13 cellular contexts compared by ENCODE assay signal in genomic region chr6:82955841-82956240, GRCh38.
DNase-seq lines count a peak whose midpoint lies in the region; ATAC-seq and TF ChIP-seq lines count a peak whose summit lies in the region.
"Had no signal": no experiment of that assay in that cellular context is flagged by ENCODE, and none has a peak within 500 bp of the region (broad histone marks: within the 10 kb centered on the region; RNA-seq: fewer than 3 reads in every experiment).

No MANE protein-coding gene starts in this region.

- H3F3A ChIP-seq in Loucy (ENCODE audit: low read depth): no peaks in the 10 kb centered on the region; the same call in 1 of the 2 replicates

- H3K36me3 ChIP-seq in BJ (ENCODE audit: control insufficient read depth, insufficient read depth, low read length) (no peaks in the 10 kb centered on the region), Loucy (ENCODE audit: insufficient read depth, low read length) (no peaks in the 10 kb centered on the region), mucosa of descending colon (ENCODE audit: low read depth) (no peaks in the 10 kb centered on the region)
- H3K36me3 ChIP-seq: BLaER1 treated with 17β-estradiol and CSF1 and Interleukin-3, amounts not matched to agents 10 nM and 100 nM had no signal

- H3K4me3 Mint-ChIP-seq in T-helper 2 cell treated with Interferon-gamma antibody and Interleukin-4, amounts not matched to agents 5 μg/mL and 100 μg/mL, for 36 hours: no peak overlapping the region
- H3K4me3 Mint-ChIP-seq: activated CD4-positive, alpha-beta memory T cell treated with anti-CD3 and anti-CD28 coated beads for 36 hours; mesothelial cell of epicardium had no signal

- H3K4me1 Mint-ChIP-seq in T-helper 2 cell treated with Interferon-gamma antibody and Interleukin-4, amounts not matched to agents 5 μg/mL and 100 μg/mL, for 36 hours (ENCODE audit: low read depth): no peaks in the 10 kb centered on the region

- no peak for ATAC-seq in mucosa of descending colon

- no peaks in the 10 kb centered on the region for H4K20me1 ChIP-seq in Loucy (ENCODE audit: insufficient read depth, low read length, poor library complexity, severe bottlenecking)
- H4K20me1 ChIP-seq: BLaER1 treated with 17β-estradiol and CSF1 and Interleukin-3, amounts not matched to agents 10 nM and 100 nM had no signal

- peak overlapping the region; percentile 77 for H3K9ac ChIP-seq in Loucy (ENCODE audit: low read depth, low read length, poor library complexity, severe bottlenecking)
- H3K9ac ChIP-seq: BLaER1 treated with 17β-estradiol and CSF1 and Interleukin-3, amounts not matched to agents 10 nM and 100 nM had no signal

- intact Hi-C loops in mucosa of descending colon (cut with DNase I, micrococcal nuclease): no loop called here

- no peak overlapping the region for H3K27ac Mint-ChIP-seq in T-helper 2 cell treated with Interferon-gamma antibody and Interleukin-4, amounts not matched to agents 5 μg/mL and 100 μg/mL, for 36 hours
- H3K27ac Mint-ChIP-seq: activated CD4-positive, alpha-beta memory T cell treated with anti-CD3 and anti-CD28 coated beads for 36 hours; activated T-helper 2 cell treated with anti-CD3 and anti-CD28 coated beads, Interferon-gamma antibody, Interleukin-2, Interleukin-4, amounts not matched to agents 10 μg/mL and 5 μg/mL and 100 μg/mL, durations not matched to agents 14 hours and 24 hours and 36 hours had no signal

- H3K27me3 ChIP-seq in BJ (ENCODE audit: control insufficient read depth, insufficient read depth, low read length) (no peaks in the 10 kb centered on the region), Loucy (ENCODE audit: insufficient read depth, low read length, poor library complexity, severe bottlenecking) (no peaks in the 10 kb centered on the region)
- H3K27me3 ChIP-seq: BLaER1 treated with 17β-estradiol and CSF1 and Interleukin-3, amounts not matched to agents 10 nM and 100 nM had no signal

- no peaks in the 10 kb centered on the region for H3K9me3 ChIP-seq in Loucy (ENCODE audit: insufficient read depth, low read depth, low read length)
- no peaks in the 10 kb centered on the region for H3K9me3 ChIP-seq in mucosa of descending colon
- H3K9me3 ChIP-seq: BLaER1 treated with 17β-estradiol and CSF1 and Interleukin-3, amounts not matched to agents 10 nM and 100 nM had no signal

- CTCF ChIA-PET in BJ (lab: Yijun Ruan, JAX): interaction anchor here (0.9 to 1.1 kb wide), 2 partner anchors 51 to 109 kb away, joined by 3 read pairs; partner anchors contain the start of gene UBE3D

- no peaks in the 10 kb centered on the region for H3K36me3 Mint-ChIP-seq in T-helper 2 cell treated with Interferon-gamma antibody and Interleukin-4, amounts not matched to agents 5 μg/mL and 100 μg/mL, for 36 hours (ENCODE audit: low read depth)

- no peaks in the 10 kb centered on the region for H3K9me2 ChIP-seq in Loucy (replicated peaks; ENCODE audit: low read depth, low read length)

- H3K4me1 ChIP-seq in Loucy (ENCODE audit: insufficient read depth, low read length, poor library complexity, severe bottlenecking) (peaks cover 67% of the 10 kb centered on the region), mucosa of descending colon (ENCODE audit: low read depth) (no peaks in the 10 kb centered on the region)

- POLR2A ChIA-PET in BJ (lab: Charles Lee): no interaction called here

- H3K9me3 Mint-ChIP-seq in T-helper 2 cell treated with Interferon-gamma antibody and Interleukin-4, amounts not matched to agents 5 μg/mL and 100 μg/mL, for 36 hours: no peaks in the 10 kb centered on the region
- H3K9me3 Mint-ChIP-seq: activated CD4-positive, alpha-beta memory T cell treated with anti-CD3 and anti-CD28 coated beads for 36 hours; activated T-helper 2 cell treated with anti-CD3 and anti-CD28 coated beads, Interferon-gamma antibody, Interleukin-2, Interleukin-4, amounts not matched to agents 10 μg/mL and 5 μg/mL and 100 μg/mL, durations not matched to agents 14 hours and 24 hours and 36 hours; mesothelial cell of epicardium had no signal

- H3K4me3 ChIP-seq in BJ (ENCODE audit: low read depth, low read length) (no peak overlapping the region), Loucy (ENCODE audit: low read length, poor library complexity, severe bottlenecking) (peak overlapping the region; percentile 68), cardiac fibroblast (replicated peaks in 1 of 2; ENCODE audit: low read depth in 2 of 2, low read length in 2 of 2) (no peak overlapping the region), mucosa of descending colon (no peak overlapping the region)
- H3K4me3 ChIP-seq: BLaER1 treated with 17β-estradiol and CSF1 and Interleukin-3, amounts not matched to agents 10 nM and 100 nM had no signal

- DNase-seq in BJ (ENCODE audit: low read depth): peak; percentile 76
- DNase-seq in cardiac fibroblast (ENCODE audit: low read depth in 2 of 2): peak; percentile 35 to 60
- peak; percentile 31 for DNase-seq in myocyte (ENCODE audit: low read depth)
- DNase-seq in DMS53 (lab: John Stamatoyannopoulos, UW): no peak
- no peak for DNase-seq in mucosa of descending colon
- no peak for DNase-seq in foreskin melanocyte
- DNase-seq in T-helper 2 cell treated with Interferon-gamma antibody and Interleukin-4, amounts not matched to agents 5 μg/mL and 100 μg/mL, for 36 hours (ENCODE audit: low spot score): no peak
- DNase-seq: activated CD4-positive, alpha-beta memory T cell treated with anti-CD3 and anti-CD28 coated beads for 36 hours; NCI-H1105 had no signal

- H2AFZ ChIP-seq in Loucy (ENCODE audit: low read length): no peak overlapping the region

- TF ChIP-seq CTCF in BJ (IDR thresholded peaks at IDR 0.05; ENCODE audit: insufficient read depth, low read depth, low read length): no peak
- no peak; the same call in 1 of the 2 replicates for TF ChIP-seq CTCF in Loucy (conservative IDR thresholded peaks at IDR 0.05; ENCODE audit: low read length)
- TF ChIP-seq CTCF in cardiac fibroblast (IDR thresholded peaks at IDR 0.05; ENCODE audit: low read depth, low read length): no peak
- no peak for TF ChIP-seq CTCF in mucosa of descending colon (IDR thresholded peaks at IDR 0.05)

- no peaks in the 10 kb centered on the region for H3K27me3 Mint-ChIP-seq in T-helper 2 cell treated with Interferon-gamma antibody and Interleukin-4, amounts not matched to agents 5 μg/mL and 100 μg/mL, for 36 hours (ENCODE audit: low read depth)
- H3K27me3 Mint-ChIP-seq: activated CD4-positive, alpha-beta memory T cell treated with anti-CD3 and anti-CD28 coated beads for 36 hours had no signal

- H3K79me2 ChIP-seq in Loucy (ENCODE audit: insufficient read depth, low read length): peaks cover 54% of the 10 kb centered on the region

- peak overlapping the region; percentile 87 for H3K4me2 ChIP-seq in Loucy (ENCODE audit: low read depth, low read length, poor library complexity, severe bottlenecking)

Comparison
In these comparisons a context has a peak if more than half of its experiments do, and no peak if none do; other contexts are left out.
1. DNase-seq: peak in BJ (single experiment), cardiac fibroblast (2 of 2) and myocyte (single experiment); none in DMS53 (single experiment), mucosa of descending colon (0 of 3), foreskin melanocyte (single experiment) and T-helper 2 cell treated with Interferon-gamma antibody and Interleukin-4, amounts not matched to agents 5 μg/mL and 100 μg/mL, for 36 hours (single experiment).